15 cellular contexts compared by ENCODE assay signal in genomic region chr17:78769200-78769773, GRCh38. TPM values are rescaled to one million over a fixed set of nuclear protein-coding genes. Genes with fewer than 3 reads are reported as not detected.
A peak's percentile ranks its signal among the peaks of the same experiment; 100 is the strongest.
DNase-seq lines count a peak whose midpoint lies in the region; ATAC-seq, FAIRE-seq and TF ChIP-seq lines count a peak whose summit lies in the region.
"Had no signal": no experiment of that assay in that cellular context is flagged by ENCODE, and none has a peak within 500 bp of the region (broad histone marks: within the 10 kb centered on the region; RNA-seq: fewer than 3 reads in every experiment).

No MANE protein-coding gene starts in this region.

- 81% methylated on average over 7 of the region's 7 CpGs for WGBS in GM12878 (ENCODE audit: insufficient coverage, insufficient replicate concordance, low lambda C conversion rate, missing lambda C conversion rate)
- WGBS in trophoblast cell (ENCODE audit: extremely low coverage, insufficient coverage, insufficient read length) = no CpG with 5 or more reads among the region's 7 CpGs

- peaks cover 46% of the 10 kb centered on the region for H3K4me1 Mint-ChIP-seq in activated CD8-positive, alpha-beta memory T cell treated with anti-CD3 and anti-CD28 coated beads, Interleukin-2, amount 10 ng/mL, durations not matched to agents 7 days and 5 days

- no peak overlapping the region for H3K27ac Mint-ChIP-seq in activated CD8-positive, alpha-beta memory T cell treated with anti-CD3 and anti-CD28 coated beads, Interleukin-2, amount 10 ng/mL, durations not matched to agents 7 days and 5 days
- H3K27ac Mint-ChIP-seq: memory B cell had no signal

- H3K27ac ChIP-seq in GM12878 (ENCODE audit: control insufficient read depth, insufficient read depth) = peak overlapping the region; percentile 53
- no peak overlapping the region for H3K27ac ChIP-seq in trophoblast cell (ENCODE audit: low read depth, low read length)
- H3K27ac ChIP-seq: colonic mucosa, RWPE1 had no signal

- intact Hi-C loops in GM12878 (cut with micrococcal nuclease; ENCODE audit: unreplicated experiment) = no loop called here

- ATAC-seq in activated CD8-positive, alpha-beta memory T cell treated with anti-CD3 and anti-CD28 coated beads, Interleukin-2, amount 10 ng/mL, durations not matched to agents 7 days and 5 days = peak; percentile 28
- ATAC-seq in GM12878 (peak; percentile 54), HG03520 (IDR thresholded peaks at IDR 0.05; ENCODE audit: unreplicated experiment) (no peak)

- no peak for DNase-seq in activated CD8-positive, alpha-beta memory T cell treated with anti-CD3 and anti-CD28 coated beads, Interleukin-2, amount 10 ng/mL, durations not matched to agents 7 days and 5 days
- no peak for DNase-seq in activated CD8-positive, alpha-beta memory T cell treated with anti-CD3 and anti-CD28 coated beads for 24 hours
- DNase-seq in H7 (peak; percentile 27), GM12878 (ENCODE audit: low read depth, low spot score) (no peak), trophoblast cell (no peak), NCI-H748 treated with DMSO at 0.1 percent for 48 hours (lab: John Stamatoyannopoulos, UW) (no peak), NCI-H187 treated with DMSO at 0.1 percent for 48 hours (lab: John Stamatoyannopoulos, UW) (no peak)
- DNase-seq: colonic mucosa; DMS 273 treated with DMSO at 0.1 percent for 48 hours; NCI-H1105 treated with DMSO at 0.1 percent for 48 hours; stimulated activated CD8-positive, alpha-beta memory T cell treated with anti-CD3 and anti-CD28 coated beads, Interleukin-4, amount 100 ng/mL, for 48 hours had no signal

- H3K18ac ChIP-seq in trophoblast cell (ENCODE audit: low read length) = peak overlapping the region; percentile 14

- POLR2A ChIA-PET in GM12878 (lab: Charles Lee) = interaction anchor here (0.6 to 12.8 kb wide), 9 partner anchors 9 to 62 kb away, joined by 4 to 131 read pairs (median 6); no protein-coding TSS in a partner anchor

- no peak overlapping the region for H2AFZ ChIP-seq in GM12878 (ENCODE audit: control insufficient read depth, low read depth, low read length)
- H2AFZ ChIP-seq in trophoblast cell (ENCODE audit: insufficient read depth, low read length, poor library complexity) = no peak overlapping the region

- H2BK12ac ChIP-seq in trophoblast cell (ENCODE audit: low read length) = no peak overlapping the region

- no peak overlapping the region for H3K23ac ChIP-seq in trophoblast cell (ENCODE audit: low read length)

- 0 out of 2 replicates have a peak, but pooled peaks have one; percentile 20 for TF ChIP-seq RAD21 in GM12878 (IDR thresholded peaks at IDR 0.05; ENCODE audit: insufficient read depth, low read depth, low read length)

- no peak overlapping the region for H4K12ac ChIP-seq in trophoblast cell (ENCODE audit: low read depth, low read length)

- no peaks in the 10 kb centered on the region for H3K27me3 Mint-ChIP-seq in activated CD8-positive, alpha-beta memory T cell treated with anti-CD3 and anti-CD28 coated beads, Interleukin-2, amount 10 ng/mL, durations not matched to agents 7 days and 5 days
- H3K27me3 Mint-ChIP-seq: memory B cell had no signal

- no peak overlapping the region for H4K8ac ChIP-seq in trophoblast cell (ENCODE audit: low read depth, low read length)

- no peak overlapping the region for H2BK120ac ChIP-seq in trophoblast cell (ENCODE audit: insufficient read depth, low read length, poor library complexity)

- RAD21 ChIA-PET in GM12878 (lab: Charles Lee; ENCODE audit: unreplicated experiment) = interaction anchor here (1.0 to 4.8 kb wide), 8 partner anchors 11 to 62 kb away, joined by 3 to 32 read pairs (median 11); partner anchors contain the start of gene CYTH1

- H3K4me2 ChIP-seq in GM12878 (ENCODE audit: control insufficient read depth, insufficient read depth) = peak overlapping the region; percentile 43; the same call in 1 of the 2 replicates
- no peak overlapping the region for H3K4me2 ChIP-seq in trophoblast cell (ENCODE audit: low read length)

- no peaks in the 10 kb centered on the region; the same call in 1 of the 2 replicates for H4K20me1 ChIP-seq in GM12878 (ENCODE audit: control insufficient read depth, insufficient read depth)

- no peak overlapping the region for H3K4me3 Mint-ChIP-seq in activated CD8-positive, alpha-beta memory T cell treated with anti-CD3 and anti-CD28 coated beads, Interleukin-2, amount 10 ng/mL, durations not matched to agents 7 days and 5 days
- H3K4me3 Mint-ChIP-seq: memory B cell had no signal

- H3K27me3 ChIP-seq in H7 (ENCODE audit: control insufficient read depth, insufficient read depth, low read length) = no peaks in the 10 kb centered on the region
- H3K27me3 ChIP-seq in GM12878 (replicated peaks in 1 of 2; ENCODE audit: control insufficient read depth in 2 of 2, insufficient read depth in 2 of 2, low read length in 1 of 2) = no peaks in the 10 kb centered on the region
- no peaks in the 10 kb centered on the region for H3K27me3 ChIP-seq in trophoblast cell (ENCODE audit: insufficient read depth, low read length)
- H3K27me3 ChIP-seq: colonic mucosa had no signal

- H3K4me1 ChIP-seq in GM12878 (ENCODE audit: control insufficient read depth, insufficient read depth, low read length) (peaks cover 66% of the 10 kb centered on the region), trophoblast cell (ENCODE audit: control insufficient read depth in 1 of 2, insufficient read depth in 2 of 2, low read length in 2 of 2) (peaks cover 10 to 13% of the 10 kb centered on the region in 2 experiments)
- H3K4me1 ChIP-seq: colonic mucosa had no signal

- no peak overlapping the region for H2AK5ac ChIP-seq in trophoblast cell (ENCODE audit: low read length)

- SMC1A ChIA-PET in GM12878 (lab: Charles Lee; ENCODE audit: uncharacterized antibody, unreplicated experiment) = interaction anchor here (0.5 to 6.4 kb wide), 9 partner anchors 10 to 62 kb away, joined by 3 to 52 read pairs (median 6); no protein-coding TSS in a partner anchor

- H3K36me3 ChIP-seq in H7 (replicated peaks; ENCODE audit: control insufficient read depth, insufficient read depth, low read length) (no peaks in the 10 kb centered on the region), GM12878 (ENCODE audit: control insufficient read depth in 2 of 2, insufficient read depth in 2 of 2, low read length in 1 of 2) (peaks cover 0 to 8% of the 10 kb centered on the region in 2 experiments; a peak in 2 of 4 replicates), trophoblast cell (ENCODE audit: control insufficient read depth in 1 of 2, insufficient read depth in 2 of 2, low read length in 2 of 2) (no peaks in the 10 kb centered on the region)
- H3K36me3 ChIP-seq: colonic mucosa, HAP-1 had no signal

- no TSS peak for BruUV-seq in GM12878 (replicated peaks; lab: Mats Ljungman, UMichigan)

- CTCF ChIA-PET in activated CD8-positive, alpha-beta memory T cell treated with anti-CD3 and anti-CD28 coated beads, Interleukin-2, amount 10 ng/mL, durations not matched to agents 7 days and 5 days (lab: Charles Lee) = interaction anchor here (0.7 to 3.9 kb wide), 10 partner anchors 10 to 73 kb away, joined by 3 to 18 read pairs (median 5); no protein-coding TSS in a partner anchor
- CTCF ChIA-PET in GM12878 (lab: Yijun Ruan, JAX) = interaction anchor here (0.6 to 7.0 kb wide), 11 partner anchors 10 to 746 kb away, joined by 3 to 76 read pairs (median 6); no protein-coding TSS in a partner anchor

- H3K9me3 Mint-ChIP-seq in activated CD8-positive, alpha-beta memory T cell treated with anti-CD3 and anti-CD28 coated beads, Interleukin-2, amount 10 ng/mL, durations not matched to agents 7 days and 5 days (ENCODE audit: low read depth) = no peaks in the 10 kb centered on the region
- H3K9me3 Mint-ChIP-seq: memory B cell had no signal

- FAIRE-seq in GM12878 (lab: Jason Lieb, UNC) = no peak

- TF ChIP-seq EP300 in GM12878 (IDR thresholded peaks at IDR 0.05; ENCODE audit: borderline replicate concordance in 1 of 2, control insufficient read depth in 1 of 2, low read depth in 2 of 2, low read length in 2 of 2) = no peak

- TF ChIP-seq POLR2A in GM12878 (IDR thresholded peaks at IDR 0.05; ENCODE audit: low read depth, low read length) = peak; percentile 54; the same call in 1 of the 2 replicates

- H3K4me3 ChIP-seq in H7 (ENCODE audit: insufficient read depth, low read depth, low read length) (no peak overlapping the region), GM12878 (no peak overlapping the region), trophoblast cell (ENCODE audit: low read depth, low read length) (no peak overlapping the region)
- H3K4me3 ChIP-seq: colonic mucosa, HAP-1 had no signal

- H3K9me3 ChIP-seq in GM12878 (replicated peaks; ENCODE audit: control insufficient read depth, insufficient read depth, low read length) (no peaks in the 10 kb centered on the region), trophoblast cell (ENCODE audit: insufficient read depth, low read depth, low read length) (no peaks in the 10 kb centered on the region)
- H3K9me3 ChIP-seq: colonic mucosa, HAP-1 had no signal

- H3K4ac ChIP-seq in trophoblast cell (ENCODE audit: low read depth, low read length) = no peak overlapping the region

- in situ Hi-C loops in GM12878 (cut with MboI) = no loop called here

- no peak overlapping the region for H2BK5ac ChIP-seq in trophoblast cell (ENCODE audit: low read depth, low read length, poor library complexity)

- H4K91ac ChIP-seq in trophoblast cell (ENCODE audit: low read depth, low read length) = no peak overlapping the region

- H3K36me3 Mint-ChIP-seq in activated CD8-positive, alpha-beta memory T cell treated with anti-CD3 and anti-CD28 coated beads, Interleukin-2, amount 10 ng/mL, durations not matched to agents 7 days and 5 days = peaks cover 15% of the 10 kb centered on the region

- H3K14ac ChIP-seq in trophoblast cell (ENCODE audit: low read length) = no peak overlapping the region

- peaks cover 98% of the 10 kb centered on the region for H3K79me2 ChIP-seq in GM12878 (ENCODE audit: control insufficient read depth, insufficient read depth, low read length)
- no peaks in the 10 kb centered on the region for H3K79me2 ChIP-seq in trophoblast cell (ENCODE audit: control insufficient read depth, insufficient read depth, low read length, poor library complexity)

- peak; percentile 36 to 45 (median 45) for TF ChIP-seq CTCF in GM12878 (IDR thresholded peaks at IDR 0.05 in 2 of 3, conservative IDR thresholded peaks at IDR 0.05 in 1 of 3; ENCODE audit: control insufficient read depth in 2 of 3, extremely low read depth in 1 of 3, insufficient read depth in 1 of 3, low read depth in 3 of 3, low read length in 3 of 3)

- peaks cover 2% of the 10 kb centered on the region for H3K79me1 ChIP-seq in trophoblast cell (ENCODE audit: low read length)

- no peak overlapping the region for H3K9ac ChIP-seq in GM12878 (ENCODE audit: control insufficient read depth, insufficient read depth, low read length)
- no peak overlapping the region for H3K9ac ChIP-seq in trophoblast cell (ENCODE audit: low read length)

RNA-seq across cellular contexts. Expression of gene CYTH1, which starts 12.8 kb away (rescaled TPM):
- 100 to 1,000 TPM; 151 to 156 TPM for total RNA-seq in activated CD8-positive, alpha-beta memory T cell treated with anti-CD3 and anti-CD28 coated beads, Interleukin-2, amount 10 ng/mL, durations not matched to agents 7 days and 5 days
- 10.3 and 11.3 TPM in 2 replicates for total RNA-seq in H7 (2014; rRNA removed; shearing (Covaris generic))
- total RNA-seq in GM12878 (2013; cell fraction: nucleolus; rRNA removed) = 559 and 619 TPM in 2 replicates
- total RNA-seq in GM12878 (2014; rRNA removed) (92.6 and 97.8 TPM in 2 replicates), GM12878 (2014; rRNA removed; fragmentation: Illumina TruSeq; extraction: Trizol) (130 and 134 TPM in 2 replicates), GM12878 (2021) (165 and 167 TPM in 2 replicates)
- 88.3 TPM for polyA plus RNA-seq in GM12878 (2011; ENCODE audit: low read depth)
- polyA plus RNA-seq in GM12878 (2011; rRNA removed) (141 and 188 TPM in 2 replicates), GM12878 (2014; fragmentation: Illumina TruSeq; extraction: Trizol) (160 and 179 TPM in 2 replicates), GM12878 (2014; fragmentation: Nextera tagmentation; extraction: Ambion mirVana) (10 to 100 TPM in 1 of 2 experiments, 1 to 10 TPM in 1; 6.6 to 11.8 TPM), GM12878 (2014; rRNA removed) (162 and 172 TPM in 2 replicates), GM12878 (2016; fragmentation: Nextera tagmentation; extraction: Ambion mirVana) (100 to 1,000 TPM; 138 to 153 TPM)
- 170 and 179 TPM in 2 replicates for polyA plus RNA-seq in GM12878 (2011; cell fraction: cytosol; rRNA removed)
- polyA plus RNA-seq in GM12878 (2011; cell fraction: nucleus; rRNA removed) = 778 and 997 TPM in 2 replicates
- 136 and 161 TPM in 2 replicates for polyA plus RNA-seq in GM12878 (2012)
- polyA minus RNA-seq in GM12878 (2011; rRNA and poly(A)+ RNA removed) = 135 and 140 TPM in 2 replicates
- polyA minus RNA-seq in GM12878 (2011; cell fraction: cytosol; rRNA and poly(A)+ RNA removed) = 38.6 and 44.8 TPM in 2 replicates
- polyA minus RNA-seq in GM12878 (2011; cell fraction: nucleus; rRNA and poly(A)+ RNA removed) = 165 and 192 TPM in 2 replicates
- 16.7 and 17.1 TPM in 2 replicates for polyA plus RNA-seq in trophoblast cell (2013)
